Comparison of ENCODE assay signal across 11 cellular contexts in genomic region chr6:109007521-109007920, GRCh38.
DNase-seq lines count a peak whose midpoint lies in the region; ATAC-seq and TF ChIP-seq lines count a peak whose summit lies in the region.
"Had no signal": no experiment of that assay in that cellular context is flagged by ENCODE, and none has a peak within 500 bp of the region (broad histone marks: within the 10 kb centered on the region; RNA-seq: fewer than 3 reads in every experiment).

No MANE protein-coding gene starts in this region.

- H3K9ac ChIP-seq in SK-N-SH (0 out of 2 replicates have a peak overlapping the region, but pooled peaks have one; percentile 75), iPS-18a (ENCODE audit: low read length) (no peak overlapping the region), H9 (ENCODE audit: extremely low read depth, insufficient read length, low read length) (no peak overlapping the region)

- no peak for ATAC-seq in SK-N-SH treated with all-trans-retinoic acid at 6 μM for 48 hours
- no peak for ATAC-seq in activated naive CD8-positive, alpha-beta T cell treated with anti-CD3 and anti-CD28 coated beads, Interleukin-2, amount 10 ng/mL, durations not matched to agents 7 days and 5 days (ENCODE audit: low read depth)
- ATAC-seq in stimulated activated naive CD8-positive, alpha-beta T cell treated with anti-CD3 and anti-CD28 coated beads, Interleukin-15, amount 100 ng/mL, for 72 hours: no peak

- H2BK15ac ChIP-seq in H9 (ENCODE audit: low read depth, low read length): no peak overlapping the region

- no peaks in the 10 kb centered on the region for H3F3A ChIP-seq in SK-N-SH (replicated peaks; ENCODE audit: insufficient read depth)

- H3K23ac ChIP-seq in H9 (ENCODE audit: insufficient read length, low read depth, low read length): no peak overlapping the region

- peak overlapping the region; percentile 26 for H3K27ac Mint-ChIP-seq in activated naive CD8-positive, alpha-beta T cell treated with anti-CD3 and anti-CD28 coated beads, Interleukin-2, amount 10 ng/mL, durations not matched to agents 7 days and 5 days
- no peak overlapping the region for H3K27ac Mint-ChIP-seq in stimulated activated naive CD8-positive, alpha-beta T cell treated with anti-CD3 and anti-CD28 coated beads, Interleukin-15, amount 100 ng/mL, for 72 hours
- no peak overlapping the region for H3K27ac Mint-ChIP-seq in H9

- TF ChIP-seq POLR2A in erythroblast (IDR thresholded peaks at IDR 0.05; ENCODE audit: low read length): no peak

- H3K27me3 ChIP-seq in SK-N-SH (ENCODE audit: insufficient read depth): no peaks in the 10 kb centered on the region
- peaks cover 6% of the 10 kb centered on the region for H3K27me3 ChIP-seq in iPS-18a (ENCODE audit: control insufficient read depth, insufficient read depth, low read length)
- H3K27me3 ChIP-seq in H9 (ENCODE audit: insufficient read depth, low read length): no peaks in the 10 kb centered on the region
- H3K27me3 ChIP-seq: neutrophil had no signal

- DNase-seq in SK-N-SH: no peak
- no peak for DNase-seq in activated naive CD8-positive, alpha-beta T cell treated with anti-CD3 and anti-CD28 coated beads, Interleukin-2, amount 10 ng/mL, durations not matched to agents 7 days and 5 days
- DNase-seq in stimulated activated naive CD8-positive, alpha-beta T cell treated with anti-CD3 and anti-CD28 coated beads, Interleukin-15, amount 100 ng/mL, for 72 hours: no peak
- DNase-seq in erythroblast (lab: John Stamatoyannopoulos, UW): no peak
- DNase-seq in H9: no peak
- no peak for DNase-seq in COLO829 (ENCODE audit: low spot score)
- DNase-seq: aorta had no signal

- TF ChIP-seq CTCF in SK-N-SH (IDR thresholded peaks at IDR 0.05) (no peak), H9 (conservative IDR thresholded peaks at IDR 0.05) (no peak)

- H3K9me2 ChIP-seq in SK-N-SH: no peaks in the 10 kb centered on the region

- H4K91ac ChIP-seq in H9 (ENCODE audit: insufficient read length, low read depth, low read length): no peak overlapping the region

- H2BK20ac ChIP-seq in H9 (ENCODE audit: low read depth, low read length, poor library complexity, severe bottlenecking): no peak overlapping the region

- no peak overlapping the region for H3K18ac ChIP-seq in H9 (ENCODE audit: insufficient read length, low read depth, low read length)

- peaks cover 4% of the 10 kb centered on the region for H3K23me2 ChIP-seq in H9 (ENCODE audit: insufficient read length, low read depth, low read length, poor library complexity, severe bottlenecking)

- H4K20me1 ChIP-seq in SK-N-SH (ENCODE audit: insufficient read depth): peaks cover 33% of the 10 kb centered on the region; the same call in 1 of the 2 replicates
- H4K20me1 ChIP-seq in H9 (ENCODE audit: control insufficient read depth, insufficient read depth, insufficient read length): no peaks in the 10 kb centered on the region

- 92% methylated on average over 3 of the region's 3 CpGs for WGBS in SK-N-SH (ENCODE audit: low lambda C conversion rate)
- no CpG with 5 or more reads among the region's 3 CpGs for WGBS in H9 (ENCODE audit: extremely low coverage, insufficient read length, low lambda C conversion rate)

- peak overlapping the region; percentile 79 for H3K4me2 ChIP-seq in SK-N-SH
- no peak overlapping the region for H3K4me2 ChIP-seq in H9 (ENCODE audit: insufficient read depth, insufficient read length, low read length)

- no peaks in the 10 kb centered on the region for H3K27me3 Mint-ChIP-seq in activated naive CD8-positive, alpha-beta T cell treated with anti-CD3 and anti-CD28 coated beads, Interleukin-2, amount 10 ng/mL, durations not matched to agents 7 days and 5 days
- H3K27me3 Mint-ChIP-seq in stimulated activated naive CD8-positive, alpha-beta T cell treated with anti-CD3 and anti-CD28 coated beads, Interleukin-15, amount 100 ng/mL, for 72 hours: no peaks in the 10 kb centered on the region
- no peaks in the 10 kb centered on the region for H3K27me3 Mint-ChIP-seq in H9 (ENCODE audit: low read depth)

- H3K4me3 ChIP-seq in SK-N-SH (ENCODE audit: low read depth in 2 of 2, low read length in 1 of 2): peak overlapping the region; percentile 71 to 95
- H3K4me3 ChIP-seq in iPS-18a (ENCODE audit: low read length): peak overlapping the region; percentile 71

- H3K4me1 ChIP-seq in SK-N-SH (ENCODE audit: control insufficient read depth in 1 of 2, insufficient read depth in 2 of 2, low read depth in 1 of 2, low read length in 1 of 2) (peaks cover 0 to 12% of the 10 kb centered on the region in 2 experiments; a peak in 1 of 4 replicates), iPS-18a (ENCODE audit: control insufficient read depth, low read depth, low read length) (peaks cover 19% of the 10 kb centered on the region), H9 (ENCODE audit: insufficient read depth, low read length) (no peaks in the 10 kb centered on the region)

- H2BK5ac ChIP-seq in H9 (ENCODE audit: insufficient read length, low read length): no peak overlapping the region

- no peaks in the 10 kb centered on the region for H3K9me3 ChIP-seq in SK-N-SH
- no peaks in the 10 kb centered on the region for H3K9me3 ChIP-seq in iPS-18a (ENCODE audit: control insufficient read depth, low read depth, low read length)
- H3K9me3 ChIP-seq in H9 (ENCODE audit: control insufficient read depth, low read depth, low read length): no peaks in the 10 kb centered on the region
- H3K9me3 ChIP-seq: neutrophil had no signal

- H3K4me3 Mint-ChIP-seq in activated naive CD8-positive, alpha-beta T cell treated with anti-CD3 and anti-CD28 coated beads, Interleukin-2, amount 10 ng/mL, durations not matched to agents 7 days and 5 days: peak overlapping the region; percentile 94
- H3K4me3 Mint-ChIP-seq in stimulated activated naive CD8-positive, alpha-beta T cell treated with anti-CD3 and anti-CD28 coated beads, Interleukin-15, amount 100 ng/mL, for 72 hours: peak overlapping the region; percentile 92 to 96
- peak overlapping the region in 1 of 2 experiments; percentile 86; a peak in 3 of 5 replicates for H3K4me3 Mint-ChIP-seq in H9

- POLR2A ChIA-PET in SK-N-SH (lab: Yijun Ruan, JAX): no interaction called here
- POLR2A ChIA-PET in activated naive CD8-positive, alpha-beta T cell treated with anti-CD3 and anti-CD28 coated beads, Interleukin-2, amount 10 ng/mL, durations not matched to agents 7 days and 5 days (lab: Charles Lee): interaction anchor here (1.6 kb wide), 1 partner anchor 84 kb away, joined by 3 read pairs; no protein-coding TSS in a partner anchor

- H2AK5ac ChIP-seq in H9 (ENCODE audit: insufficient read length, low read length): no peak overlapping the region

- no peak overlapping the region for H3K4ac ChIP-seq in H9 (ENCODE audit: low read depth, low read length)

- no peaks in the 10 kb centered on the region for H3K9me3 Mint-ChIP-seq in activated naive CD8-positive, alpha-beta T cell treated with anti-CD3 and anti-CD28 coated beads, Interleukin-2, amount 10 ng/mL, durations not matched to agents 7 days and 5 days
- no peaks in the 10 kb centered on the region for H3K9me3 Mint-ChIP-seq in stimulated activated naive CD8-positive, alpha-beta T cell treated with anti-CD3 and anti-CD28 coated beads, Interleukin-15, amount 100 ng/mL, for 72 hours
- no peaks in the 10 kb centered on the region for H3K9me3 Mint-ChIP-seq in H9

- peak overlapping the region in 1 of 2 experiments; percentile 94; a peak in 2 of 4 replicates for H3K27ac ChIP-seq in SK-N-SH (ENCODE audit: low read depth in 2 of 2, low read length in 1 of 2)
- no peak overlapping the region for H3K27ac ChIP-seq in iPS-18a (ENCODE audit: low read length)
- no peak overlapping the region for H3K27ac ChIP-seq in H9 (ENCODE audit: insufficient read length, low read depth, low read length)
- H3K27ac ChIP-seq: 22Rv1 had no signal

- no peak overlapping the region for H2BK120ac ChIP-seq in H9 (ENCODE audit: low read depth, low read length, poor library complexity, severe bottlenecking)

- no peak overlapping the region for H3K56ac ChIP-seq in H9 (ENCODE audit: insufficient read length, low read depth, low read length)

- no peak overlapping the region for H3K14ac ChIP-seq in H9 (ENCODE audit: insufficient read depth, low read length)

- H3T11ph ChIP-seq in H9 (ENCODE audit: low read length): no peak overlapping the region

- H3K36me3 Mint-ChIP-seq in activated naive CD8-positive, alpha-beta T cell treated with anti-CD3 and anti-CD28 coated beads, Interleukin-2, amount 10 ng/mL, durations not matched to agents 7 days and 5 days: peaks cover 7% of the 10 kb centered on the region
- H3K36me3 Mint-ChIP-seq in H9 (ENCODE audit: insufficient read depth in 1 of 3, low read depth in 3 of 3): no peaks in the 10 kb centered on the region

- H3K79me1 ChIP-seq in H9 (ENCODE audit: insufficient read depth, low read depth, low read length, poor library complexity, severe bottlenecking): no peaks in the 10 kb centered on the region

- no peak for TF ChIP-seq EP300 in SK-N-SH (IDR thresholded peaks at IDR 0.05; ENCODE audit: borderline replicate concordance in 1 of 2, low read depth in 1 of 2, low read length in 1 of 2)

- H2BK12ac ChIP-seq in H9 (ENCODE audit: insufficient read length, low read depth, low read length): no peak overlapping the region

- CTCF ChIA-PET in SK-N-SH (lab: Yijun Ruan, JAX): interaction anchor here (4.0 kb wide), 1 partner anchor 65 kb away, joined by 17 read pairs; no protein-coding TSS in a partner anchor

- H3K4me1 Mint-ChIP-seq in activated naive CD8-positive, alpha-beta T cell treated with anti-CD3 and anti-CD28 coated beads, Interleukin-2, amount 10 ng/mL, durations not matched to agents 7 days and 5 days: peaks cover 45% of the 10 kb centered on the region
- H3K4me1 Mint-ChIP-seq in stimulated activated naive CD8-positive, alpha-beta T cell treated with anti-CD3 and anti-CD28 coated beads, Interleukin-15, amount 100 ng/mL, for 72 hours: peaks cover 50% of the 10 kb centered on the region
- peaks cover 25 to 29% of the 10 kb centered on the region in 2 experiments for H3K4me1 Mint-ChIP-seq in H9

- peaks cover 53% of the 10 kb centered on the region for H3K79me2 ChIP-seq in SK-N-SH (ENCODE audit: insufficient read depth)
- H3K79me2 ChIP-seq in H9 (ENCODE audit: insufficient read depth, low read length): no peaks in the 10 kb centered on the region; the same call in 1 of the 2 replicates

- TF ChIP-seq RAD21 in SK-N-SH (IDR thresholded peaks at IDR 0.05; ENCODE audit: low read length): no peak

- no peaks in the 10 kb centered on the region for H3K36me3 ChIP-seq in SK-N-SH (replicated peaks in 1 of 2; ENCODE audit: control insufficient read depth in 1 of 2, insufficient read depth in 2 of 2, low read length in 1 of 2)
- H3K36me3 ChIP-seq in iPS-18a (ENCODE audit: control insufficient read depth, low read depth, low read length): no peaks in the 10 kb centered on the region
- H3K36me3 ChIP-seq: neutrophil had no signal

- H2AFZ ChIP-seq in SK-N-SH (ENCODE audit: low read depth): no peak overlapping the region
- H2AFZ ChIP-seq in H9 (ENCODE audit: low read length): no peak overlapping the region

- no peak overlapping the region for H4K5ac ChIP-seq in H9 (ENCODE audit: insufficient read length, low read depth, low read length)

- no peak overlapping the region for H4K8ac ChIP-seq in H9 (replicated peaks; ENCODE audit: insufficient read length, low read depth, low read length)

TF ChIP-seq in SK-N-SH, 30 proteins besides CTCF, POLR2A, EP300 and RAD21 (continues in another document):
- TF ChIP-seq MEF2A (IDR thresholded peaks at IDR 0.05; ENCODE audit: borderline replicate concordance, low read depth): no peak
